19 cellular contexts compared by ENCODE assay signal in genomic region chr5:55672477-55672911, GRCh38. TPM values are rescaled to one million over a fixed set of nuclear protein-coding genes. Genes with fewer than 3 reads are reported as not detected.
A peak's percentile ranks its signal among the peaks of the same experiment; 100 is the strongest.
DNase-seq lines count a peak whose midpoint lies in the region; ATAC-seq and TF ChIP-seq lines count a peak whose summit lies in the region.
"Had no signal": no experiment of that assay in that cellular context is flagged by ENCODE, and none has a peak within 500 bp of the region (broad histone marks: within the 10 kb centered on the region; RNA-seq: fewer than 3 reads in every experiment).

No MANE protein-coding gene starts in this region.

- no TSS peak for BruUV-seq in mammary epithelial cell (replicated peaks; lab: Mats Ljungman, UMichigan)
- no TSS peak for BruUV-seq in MCF 10A (replicated peaks; lab: Mats Ljungman, UMichigan)

- dilution Hi-C loops in mammary epithelial cell (cut with HindIII; ENCODE audit: low sequenced_read_pairs): no loop called here

- in situ Hi-C loops in mammary epithelial cell (cut with MboI; ENCODE audit: low sequenced_read_pairs in 2 of 2): no loop called here

- H4K20me1 ChIP-seq in mammary epithelial cell (ENCODE audit: insufficient read depth, low read length) (no peaks in the 10 kb centered on the region), hepatocyte (ENCODE audit: insufficient read depth, poor library complexity, severe bottlenecking) (no peaks in the 10 kb centered on the region)

- no peaks in the 10 kb centered on the region for H3K27me3 Mint-ChIP-seq in MCF 10A (ENCODE audit: insufficient read depth, unreplicated experiment)
- H3K27me3 Mint-ChIP-seq in activated T-helper 1 cell treated with anti-CD3 and anti-CD28 coated beads, Interleukin-12 subunit alpha, Interleukin-12 subunit beta, Interleukin-2, Interleukin-4 antibody, amounts not matched to agents 30 ng/mL and 10 ng/mL and 1 ng/mL, durations not matched to agents 14 hours and 24 hours and 36 hours (ENCODE audit: insufficient read depth): peaks cover 1% of the 10 kb centered on the region
- H3K27me3 Mint-ChIP-seq: activated T-helper 17 cell treated with anti-CD3 and anti-CD28 coated beads, Interleukin-2, amount 50 U/mL, for 72 hours had no signal

- H3K27ac Mint-ChIP-seq in MCF 10A (ENCODE audit: low read depth, unreplicated experiment): no peak overlapping the region
- no peak overlapping the region for H3K27ac Mint-ChIP-seq in activated T-helper 1 cell treated with anti-CD3 and anti-CD28 coated beads, Interleukin-12 subunit alpha, Interleukin-12 subunit beta, Interleukin-2, Interleukin-4 antibody, amounts not matched to agents 30 ng/mL and 10 ng/mL and 1 ng/mL, durations not matched to agents 14 hours and 24 hours and 36 hours
- H3K27ac Mint-ChIP-seq: activated T-helper 17 cell treated with anti-CD3 and anti-CD28 coated beads, Interleukin-2, amount 50 U/mL, for 72 hours; neural progenitor cell had no signal

- peaks cover 13% of the 10 kb centered on the region for H3K4me1 Mint-ChIP-seq in MCF 10A (ENCODE audit: insufficient read depth, unreplicated experiment)
- peaks cover 12% of the 10 kb centered on the region for H3K4me1 Mint-ChIP-seq in activated T-helper 1 cell treated with anti-CD3 and anti-CD28 coated beads, Interleukin-12 subunit alpha, Interleukin-12 subunit beta, Interleukin-2, Interleukin-4 antibody, amounts not matched to agents 30 ng/mL and 10 ng/mL and 1 ng/mL, durations not matched to agents 14 hours and 24 hours and 36 hours (ENCODE audit: low read depth)
- H3K4me1 Mint-ChIP-seq: activated T-helper 17 cell treated with anti-CD3 and anti-CD28 coated beads, Interleukin-2, amount 50 U/mL, for 72 hours; neural progenitor cell had no signal

- no peak overlapping the region for H3K9ac ChIP-seq in mammary epithelial cell (ENCODE audit: insufficient read depth, low read length)
- H3K9ac ChIP-seq: neural progenitor cell had no signal

- no peak overlapping the region for H3K4me3 Mint-ChIP-seq in MCF 10A (ENCODE audit: unreplicated experiment)
- no peak overlapping the region for H3K4me3 Mint-ChIP-seq in activated T-helper 1 cell treated with anti-CD3 and anti-CD28 coated beads, Interleukin-12 subunit alpha, Interleukin-12 subunit beta, Interleukin-2, Interleukin-4 antibody, amounts not matched to agents 30 ng/mL and 10 ng/mL and 1 ng/mL, durations not matched to agents 14 hours and 24 hours and 36 hours
- H3K4me3 Mint-ChIP-seq: activated T-helper 17 cell treated with anti-CD3 and anti-CD28 coated beads, Interleukin-2, amount 50 U/mL, for 72 hours; neural progenitor cell had no signal

- no peaks in the 10 kb centered on the region for H3K27me3 ChIP-seq in mammary epithelial cell (ENCODE audit: insufficient read depth, low read length)
- H3K27me3 ChIP-seq in hepatocyte: no peaks in the 10 kb centered on the region
- H3K27me3 ChIP-seq: neural progenitor cell had no signal

- no peaks in the 10 kb centered on the region for H3K9me2 ChIP-seq in hepatocyte (replicated peaks; ENCODE audit: insufficient read depth)

- POLR2A ChIA-PET in MCF 10A (lab: Yijun Ruan, JAX): interaction anchor here (1.5 kb wide), 1 partner anchor 234 kb away, joined by 3 read pairs; no protein-coding TSS in a partner anchor

- H3K4me1 ChIP-seq in mammary epithelial cell (ENCODE audit: insufficient read depth, low read length) (peaks cover 16% of the 10 kb centered on the region), hepatocyte (ENCODE audit: insufficient read depth) (peaks cover 4% of the 10 kb centered on the region)
- H3K4me1 ChIP-seq: neural progenitor cell had no signal

- H2AFZ ChIP-seq in mammary epithelial cell (ENCODE audit: low read depth, low read length): no peak overlapping the region
- no peak overlapping the region for H2AFZ ChIP-seq in hepatocyte
- H2AFZ ChIP-seq: neural progenitor cell had no signal

- H3K9me3 ChIP-seq in mammary epithelial cell (replicated peaks; ENCODE audit: insufficient read depth, low read length): no peaks in the 10 kb centered on the region
- no peaks in the 10 kb centered on the region for H3K9me3 ChIP-seq in hepatocyte (ENCODE audit: low read depth)

- peak; percentile 17 for DNase-seq in mammary epithelial cell
- no peak for DNase-seq in MCF 10A (ENCODE audit: unreplicated experiment)
- peak; percentile 96 for DNase-seq in foreskin melanocyte
- peak; percentile 90 for DNase-seq in pons (ENCODE audit: low spot score)
- no peak for DNase-seq in activated T-helper 1 cell treated with anti-CD3 and anti-CD28 coated beads, Interleukin-12 subunit alpha, Interleukin-12 subunit beta, Interleukin-2, Interleukin-4 antibody, amounts not matched to agents 30 ng/mL and 10 ng/mL and 1 ng/mL, durations not matched to agents 14 hours and 24 hours and 36 hours (ENCODE audit: low spot score)
- no peak for DNase-seq in hepatocyte (ENCODE audit: low spot score)
- DNase-seq: 8988T; effector memory CD4-positive, alpha-beta T cell; mesenchymal stem cell; NCI-H1105 treated with DMSO at 0.1 percent for 48 hours; NCI-H2107; NCI-H526; right cardiac atrium; stimulated activated naive CD8-positive, alpha-beta T cell treated with anti-CD3 and anti-CD28 coated beads, Interleukin-15, Interleukin-2, amounts not matched to agents 100 U/mL and 50 U/mL, for 24 hours had no signal

- no peak for ATAC-seq in HG03108 (IDR thresholded peaks at IDR 0.05; ENCODE audit: unreplicated experiment)
- ATAC-seq in HG02798 (IDR thresholded peaks at IDR 0.05; ENCODE audit: poor library complexity, unreplicated experiment): no peak
- ATAC-seq: activated CD4-positive, CD25-positive, alpha-beta regulatory T cell treated with anti-CD3 and anti-CD28 coated beads, Interleukin-2, amount 50 U/mL, for 24 hours; activated T-helper 17 cell treated with anti-CD3 and anti-CD28 coated beads, Interleukin-2, amount 50 U/mL, for 72 hours; stimulated activated naive CD8-positive, alpha-beta T cell treated with anti-CD3 and anti-CD28 coated beads, Interleukin-15, Interleukin-2, amounts not matched to agents 100 U/mL and 50 U/mL, for 24 hours had no signal

- no peaks in the 10 kb centered on the region for H3K36me3 ChIP-seq in mammary epithelial cell (ENCODE audit: insufficient read depth, low read length)
- no peaks in the 10 kb centered on the region for H3K36me3 ChIP-seq in hepatocyte (replicated peaks; ENCODE audit: insufficient read depth, low read depth)

- no peak overlapping the region for H3K4me3 ChIP-seq in mammary epithelial cell (replicated peaks in 1 of 3; ENCODE audit: insufficient read depth in 1 of 3, low read depth in 2 of 3, low read length in 3 of 3)
- no peak overlapping the region for H3K4me3 ChIP-seq in hepatocyte
- H3K4me3 ChIP-seq: neural progenitor cell had no signal

- 5% methylated on average over 2 of the region's 2 CpGs for WGBS in mammary epithelial cell (ENCODE audit: low coverage, missing lambda C conversion rate)
- 96% methylated on average over 2 of the region's 2 CpGs for WGBS in hepatocyte (ENCODE audit: low lambda C conversion rate, missing lambda C conversion rate)

- CTCF ChIA-PET in mammary epithelial cell (lab: Charles Lee; ENCODE audit: low non-redundant PET): no interaction called here
- CTCF ChIA-PET in MCF 10A (lab: Yijun Ruan, JAX): no interaction called here

- TF ChIP-seq CTCF in mammary epithelial cell (conservative IDR thresholded peaks at IDR 0.05 in 1 of 2, IDR thresholded peaks at IDR 0.05 in 1 of 2; ENCODE audit: extremely low read depth in 1 of 2, insufficient read depth in 1 of 2, low read depth in 1 of 2, low read length in 2 of 2): no peak
- no peak for TF ChIP-seq CTCF in MCF 10A (IDR thresholded peaks at IDR 0.05; ENCODE audit: unreplicated experiment)
- TF ChIP-seq CTCF in hepatocyte (IDR thresholded peaks at IDR 0.05; ENCODE audit: poor library complexity): no peak

- intact Hi-C loops in mammary epithelial cell (cut with micrococcal nuclease) (no loop called here), MCF 10A (cut with micrococcal nuclease) (no loop called here)
- intact Hi-C loops in activated T-helper 1 cell treated with anti-CD3 and anti-CD28 coated beads, Interleukin-12 subunit alpha, Interleukin-12 subunit beta, Interleukin-2, Interleukin-4 antibody, amounts not matched to agents 30 ng/mL and 10 ng/mL and 1 ng/mL, durations not matched to agents 14 hours and 24 hours and 36 hours (cut with micrococcal nuclease): no loop called here

- H3K27ac ChIP-seq in mammary epithelial cell (ENCODE audit: insufficient read depth, low read depth, low read length): no peak overlapping the region
- no peak overlapping the region for H3K27ac ChIP-seq in hepatocyte
- H3K27ac ChIP-seq: neural progenitor cell had no signal

- H3K79me2 ChIP-seq in mammary epithelial cell (ENCODE audit: insufficient read depth, low read length): no peaks in the 10 kb centered on the region
- no peaks in the 10 kb centered on the region for H3K79me2 ChIP-seq in hepatocyte

- H3K36me3 Mint-ChIP-seq in MCF 10A (ENCODE audit: insufficient read depth, unreplicated experiment): peaks cover 5% of the 10 kb centered on the region
- H3K36me3 Mint-ChIP-seq in activated T-helper 1 cell treated with anti-CD3 and anti-CD28 coated beads, Interleukin-12 subunit alpha, Interleukin-12 subunit beta, Interleukin-2, Interleukin-4 antibody, amounts not matched to agents 30 ng/mL and 10 ng/mL and 1 ng/mL, durations not matched to agents 14 hours and 24 hours and 36 hours (ENCODE audit: low read depth): peaks cover 11% of the 10 kb centered on the region

- H3K4me2 ChIP-seq in mammary epithelial cell (ENCODE audit: insufficient read depth, low read depth, low read length) (no peak overlapping the region), hepatocyte (no peak overlapping the region)
- H3K4me2 ChIP-seq: neural progenitor cell had no signal

- no peaks in the 10 kb centered on the region for H3K9me3 Mint-ChIP-seq in MCF 10A (ENCODE audit: unreplicated experiment)
- no peaks in the 10 kb centered on the region for H3K9me3 Mint-ChIP-seq in activated T-helper 1 cell treated with anti-CD3 and anti-CD28 coated beads, Interleukin-12 subunit alpha, Interleukin-12 subunit beta, Interleukin-2, Interleukin-4 antibody, amounts not matched to agents 30 ng/mL and 10 ng/mL and 1 ng/mL, durations not matched to agents 14 hours and 24 hours and 36 hours
- H3K9me3 Mint-ChIP-seq: activated T-helper 17 cell treated with anti-CD3 and anti-CD28 coated beads, Interleukin-2, amount 50 U/mL, for 72 hours; neural progenitor cell had no signal

RNA-seq across cellular contexts. Expression of gene SLC38A9, which starts 39.6 kb away (rescaled TPM):
- total RNA-seq in mammary epithelial cell (10 to 100 TPM; 23.0 to 62.5 TPM), MCF 10A (2022) (20.1 and 25.6 TPM in 2 replicates), hepatocyte (36.1 and 37.8 TPM in 2 replicates)
- polyA plus RNA-seq in mammary epithelial cell (14.4 TPM), hepatocyte (21.4 and 28.1 TPM in 2 replicates)
- 12.2 TPM for polyA minus RNA-seq in mammary epithelial cell
- total RNA-seq in activated T-helper 1 cell treated with anti-CD3 and anti-CD28 coated beads, Interleukin-12 subunit alpha, Interleukin-12 subunit beta, Interleukin-2, Interleukin-4 antibody, amounts not matched to agents 30 ng/mL and 10 ng/mL and 1 ng/mL, durations not matched to agents 14 hours and 24 hours and 36 hours: 22.9 and 25.7 TPM in 2 replicates

Comparison
In these comparisons a context has a peak if more than half of its experiments do, and no peak if none do; other contexts are left out.
1. DNase-seq: peak in mammary epithelial cell (single experiment), foreskin melanocyte (single experiment) and pons (single experiment); none in MCF 10A (single experiment), activated T-helper 1 cell treated with anti-CD3 and anti-CD28 coated beads, Interleukin-12 subunit alpha, Interleukin-12 subunit beta, Interleukin-2, Interleukin-4 antibody, amounts not matched to agents 30 ng/mL and 10 ng/mL and 1 ng/mL, durations not matched to agents 14 hours and 24 hours and 36 hours (single experiment) and hepatocyte (single experiment).